In the genomic region with DNA sequence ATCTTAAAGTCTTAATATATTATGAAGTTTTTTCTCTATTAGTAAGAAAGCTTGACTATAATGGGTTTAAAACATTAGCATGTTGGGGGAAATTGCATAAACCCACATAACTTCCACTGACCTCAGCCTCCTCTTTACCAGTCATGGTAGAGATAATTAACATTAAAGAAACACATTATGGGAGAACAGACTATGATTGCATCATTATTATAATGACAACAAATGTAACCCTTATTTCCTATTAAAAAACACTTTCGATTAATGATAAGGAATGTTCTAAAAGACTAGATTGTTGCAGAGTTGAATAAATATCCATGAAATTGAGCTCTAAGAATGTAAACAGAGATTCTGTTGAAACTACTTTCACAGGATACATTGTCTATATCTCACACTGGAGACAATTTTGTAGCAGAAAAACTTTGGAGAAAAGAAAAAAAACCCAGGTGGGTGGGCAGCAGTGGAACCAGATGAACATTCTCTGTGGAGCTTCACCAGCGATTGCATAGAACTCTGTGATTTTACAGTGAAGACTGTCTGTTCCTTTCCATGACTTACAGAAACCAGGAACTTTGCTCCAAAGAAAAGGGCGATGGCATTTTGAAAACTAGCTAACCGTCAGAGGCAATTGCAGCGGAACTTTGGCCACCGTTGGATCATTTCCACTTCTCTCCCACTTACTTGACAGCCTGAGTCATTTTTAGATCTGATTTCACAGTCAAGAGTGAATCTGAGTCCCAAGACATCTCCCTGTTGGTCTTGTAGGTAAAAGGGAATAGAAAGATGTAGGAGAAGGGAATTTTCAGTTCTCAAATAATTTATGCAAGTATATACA, we compare ENCODE assay signal across 1 cellular context.
TF ChIP-seq lines count a peak whose summit lies in the region.

No MANE protein-coding gene starts in this region.

TF ChIP-seq in IMR-90, 13 proteins besides CTCF, POLR2A, EP300 and RAD21 (continued from another document):
- TF ChIP-seq, protein P1, sequence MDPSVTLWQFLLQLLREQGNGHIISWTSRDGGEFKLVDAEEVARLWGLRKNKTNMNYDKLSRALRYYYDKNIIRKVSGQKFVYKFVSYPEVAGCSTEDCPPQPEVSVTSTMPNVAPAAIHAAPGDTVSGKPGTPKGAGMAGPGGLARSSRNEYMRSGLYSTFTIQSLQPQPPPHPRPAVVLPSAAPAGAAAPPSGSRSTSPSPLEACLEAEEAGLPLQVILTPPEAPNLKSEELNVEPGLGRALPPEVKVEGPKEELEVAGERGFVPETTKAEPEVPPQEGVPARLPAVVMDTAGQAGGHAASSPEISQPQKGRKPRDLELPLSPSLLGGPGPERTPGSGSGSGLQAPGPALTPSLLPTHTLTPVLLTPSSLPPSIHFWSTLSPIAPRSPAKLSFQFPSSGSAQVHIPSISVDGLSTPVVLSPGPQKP (IDR thresholded peaks at IDR 0.05; ENCODE audit: borderline replicate concordance, low read depth, low read length): no peak
